28 cellular contexts compared by ENCODE assay signal in the genomic region with DNA sequence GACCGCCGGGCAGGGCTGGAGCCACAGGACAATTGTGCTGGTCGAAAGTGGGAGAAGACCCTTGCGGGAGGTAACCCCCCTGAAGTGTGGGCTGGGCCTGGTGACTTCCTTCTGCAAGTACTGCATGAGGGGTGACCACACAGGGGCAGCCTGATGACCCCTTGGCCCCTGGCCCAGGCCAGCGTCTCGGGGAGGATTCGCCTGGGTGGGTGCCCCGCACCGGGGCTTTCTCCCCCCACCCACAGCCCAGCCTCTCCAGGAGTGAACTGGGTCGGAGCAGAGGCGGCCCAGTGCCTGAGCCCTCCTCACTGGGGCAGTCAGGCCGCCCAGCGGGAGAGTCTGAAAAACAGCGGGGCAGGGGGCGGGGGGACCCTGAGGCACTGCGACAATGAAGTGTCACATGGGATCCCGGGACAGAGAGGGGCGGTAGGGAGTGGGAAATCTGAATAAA. TPM values are rescaled to one million over a fixed set of nuclear protein-coding genes. Genes with fewer than 3 reads are reported as not detected.
DNase-seq lines count a peak whose midpoint lies in the region; ATAC-seq and TF ChIP-seq lines count a peak whose summit lies in the region.
"Had no signal": no experiment of that assay in that cellular context is flagged by ENCODE, and none has a peak within 500 bp of the region (broad histone marks: within the 10 kb centered on the region; RNA-seq: fewer than 3 reads in every experiment).

No MANE protein-coding gene starts in this region.

- H3K4me1 ChIP-seq in right cardiac atrium (ENCODE audit: control insufficient read depth, insufficient read depth, low read length) (no peaks in the 10 kb centered on the region), right atrium auricular region (no peaks in the 10 kb centered on the region), ectodermal cell (ENCODE audit: control insufficient read depth, insufficient read depth, low read length) (peaks cover 14% of the 10 kb centered on the region), A673 (ENCODE audit: insufficient read depth, low read length, poor library complexity, severe bottlenecking) (no peaks in the 10 kb centered on the region)
- H3K4me1 ChIP-seq: pancreas, sigmoid colon, upper lobe of right lung had no signal

- intact Hi-C loops in right cardiac atrium (cut with DNase I): no loop called here
- intact Hi-C loops in A673 (cut with micrococcal nuclease; ENCODE audit: unreplicated experiment): no loop called here

- H3K27me3 Mint-ChIP-seq in nephron progenitor cell (ENCODE audit: low read depth, poor library complexity): peaks cover 18% of the 10 kb centered on the region
- H3K27me3 Mint-ChIP-seq: naive B cell had no signal

- peaks cover 15% of the 10 kb centered on the region for H3K4me1 Mint-ChIP-seq in nephron progenitor cell
- H3K4me1 Mint-ChIP-seq: activated naive CD4-positive, alpha-beta T cell treated with anti-CD3 and anti-CD28 coated beads, Interleukin-2, amount 10 ng/mL, durations not matched to agents 7 days and 5 days had no signal

- H3K9me3 ChIP-seq in right cardiac atrium (ENCODE audit: control insufficient read depth, low read length) (no peaks in the 10 kb centered on the region), right atrium auricular region (peaks cover 0 to 6% of the 10 kb centered on the region in 2 donors), ectodermal cell (ENCODE audit: control insufficient read depth, low read length) (no peaks in the 10 kb centered on the region), A673 (ENCODE audit: low read depth, low read length, poor library complexity, severe bottlenecking) (no peaks in the 10 kb centered on the region)
- H3K9me3 ChIP-seq: pancreas, upper lobe of right lung had no signal

- no peaks in the 10 kb centered on the region for H3K9me3 Mint-ChIP-seq in nephron progenitor cell
- H3K9me3 Mint-ChIP-seq: activated naive CD4-positive, alpha-beta T cell treated with anti-CD3 and anti-CD28 coated beads, Interleukin-2, amount 10 ng/mL, durations not matched to agents 7 days and 5 days; activated T-cell treated with anti-CD3 and anti-CD28 coated beads, Interleukin-2, amount 50 U/mL, for 4 hours; naive B cell had no signal

- no TSS peak for BruUV-seq in A673 (replicated peaks; lab: Mats Ljungman, UMichigan)

- H3K36me3 Mint-ChIP-seq in nephron progenitor cell (ENCODE audit: low read depth): no peaks in the 10 kb centered on the region
- H3K36me3 Mint-ChIP-seq: activated naive CD4-positive, alpha-beta T cell treated with anti-CD3 and anti-CD28 coated beads, Interleukin-2, amount 10 ng/mL, durations not matched to agents 7 days and 5 days; naive B cell had no signal

- peak overlapping the region; percentile 56 for H3K4me3 Mint-ChIP-seq in nephron progenitor cell
- H3K4me3 Mint-ChIP-seq: activated naive CD4-positive, alpha-beta T cell treated with anti-CD3 and anti-CD28 coated beads, Interleukin-2, amount 10 ng/mL, durations not matched to agents 7 days and 5 days; activated T-cell treated with anti-CD3 and anti-CD28 coated beads, Interleukin-2, amount 50 U/mL, for 4 hours; naive B cell had no signal

- no peak overlapping the region for H3K4me3 ChIP-seq in right cardiac atrium (ENCODE audit: low read length)
- no peak overlapping the region for H3K4me3 ChIP-seq in right atrium auricular region
- no peak overlapping the region for H3K4me3 ChIP-seq in ectodermal cell (ENCODE audit: insufficient read depth, low read depth, low read length)
- no peak overlapping the region for H3K4me3 ChIP-seq in A673 (ENCODE audit: low read depth, low read length, poor library complexity, severe bottlenecking)
- H3K4me3 ChIP-seq: cardiac muscle cell, GM12878, pancreas, sigmoid colon, SK-N-MC, upper lobe of right lung had no signal

- 52% methylated on average over 18 of the region's 18 CpGs for WGBS in right cardiac atrium
- WGBS in ectodermal cell, 2 experiments: 23 to 25% methylated on average over 18 of the region's 18 CpGs

- H3K27me3 ChIP-seq in right cardiac atrium (ENCODE audit: control insufficient read depth, insufficient read depth): no peaks in the 10 kb centered on the region
- H3K27me3 ChIP-seq in right atrium auricular region: no peaks in the 10 kb centered on the region
- H3K27me3 ChIP-seq in ectodermal cell (ENCODE audit: control insufficient read depth, insufficient read depth, low read length, poor library complexity, severe bottlenecking): no peaks in the 10 kb centered on the region
- H3K27me3 ChIP-seq in A673 (replicated peaks; ENCODE audit: insufficient read depth, low read depth, low read length, poor library complexity): no peaks in the 10 kb centered on the region
- H3K27me3 ChIP-seq: cardiac muscle cell, pancreas, upper lobe of right lung had no signal

- POLR2A ChIA-PET in A673 (lab: Charles Lee; ENCODE audit: low non-redundant PET): no interaction called here

- ATAC-seq in right cardiac atrium (peak in 1 of 2 donors; percentile 12), GM19452 (IDR thresholded peaks at IDR 0.05; ENCODE audit: unreplicated experiment) (no peak)
- ATAC-seq: activated T-cell treated with anti-CD3 and anti-CD28 coated beads, Interleukin-2, amount 50 U/mL, for 4 hours; GM12878; left colon; pancreas; upper lobe of right lung had no signal

- no peaks in the 10 kb centered on the region for H3K36me3 ChIP-seq in right atrium auricular region
- H3K36me3 ChIP-seq in ectodermal cell (ENCODE audit: control insufficient read depth, insufficient read depth, low read length): no peaks in the 10 kb centered on the region
- H3K36me3 ChIP-seq in A673 (ENCODE audit: insufficient read depth, low read length, poor library complexity, severe bottlenecking): no peaks in the 10 kb centered on the region
- H3K36me3 ChIP-seq: cardiac muscle cell, pancreas, sigmoid colon, upper lobe of right lung had no signal

- DNase-seq in right cardiac atrium (peak in 2 of 3 donors; percentile 20 to 53), right atrium auricular region (ENCODE audit: low spot score) (no peak), nephron progenitor cell (peak; percentile 68), epidermal melanocyte (ENCODE audit: insufficient read length, low spot score) (no peak), occipital lobe (lab: John Stamatoyannopoulos, UW) (no peak), A673 (ENCODE audit: low spot score) (no peak)
- DNase-seq: activated CD4-positive, alpha-beta T cell treated with anti-CD3 and anti-CD28 coated beads for 48 hours; activated naive CD4-positive, alpha-beta T cell treated with anti-CD3 and anti-CD28 coated beads, Interleukin-2, amount 10 ng/mL, durations not matched to agents 7 days and 5 days; activated T-cell treated with anti-CD3 and anti-CD28 coated beads, Interleukin-2, amount 50 U/mL, for 4 hours; DMS79; left colon; naive B cell; NCI-H187; sigmoid colon; upper lobe of right lung had no signal

- CTCF ChIA-PET in A673 (lab: Charles Lee): no interaction called here

- no peak for TF ChIP-seq CTCF in right atrium auricular region (IDR thresholded peaks at IDR 0.05)
- TF ChIP-seq CTCF in nephron progenitor cell (IDR thresholded peaks at IDR 0.05): no peak
- no peak for TF ChIP-seq CTCF in A673 (conservative IDR thresholded peaks at IDR 0.05; ENCODE audit: low read depth, low read length)

- no peak overlapping the region for H3K27ac ChIP-seq in right cardiac atrium (ENCODE audit: low read length)
- no peak overlapping the region for H3K27ac ChIP-seq in right atrium auricular region
- H3K27ac ChIP-seq in ectodermal cell (ENCODE audit: insufficient read depth, low read depth, low read length, poor library complexity, severe bottlenecking): peak overlapping the region; percentile 87
- no peak overlapping the region for H3K27ac ChIP-seq in A673 (ENCODE audit: low read depth, low read length, poor library complexity, severe bottlenecking)
- H3K27ac ChIP-seq: cardiac muscle cell, pancreas, RWPE1, sigmoid colon, SK-N-MC, upper lobe of right lung had no signal

- H3K27ac Mint-ChIP-seq in nephron progenitor cell: peak overlapping the region; percentile 90
- H3K27ac Mint-ChIP-seq: activated naive CD4-positive, alpha-beta T cell treated with anti-CD3 and anti-CD28 coated beads, Interleukin-2, amount 10 ng/mL, durations not matched to agents 7 days and 5 days had no signal

RNA-seq across cellular contexts. Expression of gene DNMT3L, which starts 1.5 kb away (rescaled TPM):
- total RNA-seq in right cardiac atrium (not detected), right atrium auricular region (not detected), occipital lobe (not detected), A673 (2021) (not detected in 2 replicates)
- not detected for polyA plus RNA-seq in right cardiac atrium
- polyA plus RNA-seq in ectodermal cell (2013, experiment 1 of 4): not detected
- polyA plus RNA-seq in ectodermal cell (2013, experiment 2 of 4): 0.20 TPM
- not detected for polyA plus RNA-seq in ectodermal cell (2013, experiment 3 of 4)
- polyA plus RNA-seq in ectodermal cell (2013, experiment 4 of 4): not detected
- total RNA-seq: activated CD8-positive, alpha-beta memory T cell treated with anti-CD3 and anti-CD28 coated beads for 36 hours; activated T-cell treated with anti-CD3 and anti-CD28 coated beads, Interleukin-2, amount 50 U/mL, for 4 hours; cardiac muscle cell; glomerular endothelial cell; GM12878; left colon; LHCN-M2; mesenteric fat pad; pancreas; sigmoid colon; subcutaneous adipose tissue; T-helper 2 cell treated with Interferon-gamma antibody and Interleukin-4, amounts not matched to agents 100 ng/mL and 5 ng/mL, for 36 hours; upper lobe of right lung had no signal
- polyA plus RNA-seq: cardiac muscle cell, GM12878, pancreas, sigmoid colon had no signal

RNA-seq across cellular contexts. Expression of gene AIRE, which starts 22.4 kb away (rescaled TPM):
- total RNA-seq in right cardiac atrium (under 1 TPM in 3 of 4 donors, not detected in 1; 0.11 to 0.14 (median 0.14) TPM), right atrium auricular region (not detected), occipital lobe (not detected), A673 (2021) (not detected in 2 replicates)
- 0.05 TPM for polyA plus RNA-seq in right cardiac atrium
- polyA plus RNA-seq in ectodermal cell (2013, experiment 1 of 4): not detected
- polyA plus RNA-seq in ectodermal cell (2013, experiment 2 of 4): 0.05 TPM
- polyA plus RNA-seq in ectodermal cell (2013, experiment 3 of 4): 0.21 TPM
- 0.08 TPM for polyA plus RNA-seq in ectodermal cell (2013, experiment 4 of 4)
- total RNA-seq: activated CD8-positive, alpha-beta memory T cell treated with anti-CD3 and anti-CD28 coated beads for 36 hours; activated T-cell treated with anti-CD3 and anti-CD28 coated beads, Interleukin-2, amount 50 U/mL, for 4 hours; glomerular endothelial cell; LHCN-M2; mesenteric fat pad; pancreas; sigmoid colon; subcutaneous adipose tissue; upper lobe of right lung had no signal
- polyA plus RNA-seq: cardiac muscle cell had no signal

RNA-seq across cellular contexts. Expression of gene ICOSLG, which starts 22.5 kb away (rescaled TPM):
- 1 to 10 TPM in 2 of 4 donors, under 1 TPM in 2; 0.60 to 4.6 (median 1.7) TPM for total RNA-seq in right cardiac atrium
- polyA plus RNA-seq in right cardiac atrium: 0.57 TPM
- 1 to 10 TPM; 1.0 to 1.1 TPM for total RNA-seq in right atrium auricular region
- polyA plus RNA-seq in ectodermal cell (2013, experiment 1 of 4): 0.26 TPM
- 0.43 TPM for polyA plus RNA-seq in ectodermal cell (2013, experiment 2 of 4)
- 0.64 TPM for polyA plus RNA-seq in ectodermal cell (2013, experiment 3 of 4)
- 0.20 TPM for polyA plus RNA-seq in ectodermal cell (2013, experiment 4 of 4)
- total RNA-seq in occipital lobe: 0.31 TPM
- total RNA-seq in A673 (2021): 0.69 and 1.3 TPM in 2 replicates
- polyA plus RNA-seq: cardiac muscle cell had no signal

RNA-seq across cellular contexts. Expression of gene PFKL, which starts 36.6 kb away (rescaled TPM):
- total RNA-seq in right cardiac atrium: 10 to 100 TPM; 43.2 to 54.9 (median 49.6) TPM
- polyA plus RNA-seq in right cardiac atrium: 42.8 TPM
- total RNA-seq in right atrium auricular region: 10 to 100 TPM; 28.0 to 45.7 TPM
- 90.5 TPM for polyA plus RNA-seq in ectodermal cell (2013, experiment 1 of 4)
- polyA plus RNA-seq in ectodermal cell (2013, experiment 2 of 4): 86.9 TPM
- polyA plus RNA-seq in ectodermal cell (2013, experiment 3 of 4): 71.3 TPM
- 75.3 TPM for polyA plus RNA-seq in ectodermal cell (2013, experiment 4 of 4)
- 107 TPM for total RNA-seq in occipital lobe
- total RNA-seq in A673 (2021): 112 and 122 TPM in 2 replicates

Comparison
In these comparisons a context has a peak if more than half of its experiments do, and no peak if none do; other contexts are left out.
1. DNase-seq: peak in right cardiac atrium (2 of 3) and nephron progenitor cell (single experiment); none in right atrium auricular region (single experiment), epidermal melanocyte (single experiment), occipital lobe (single experiment) and A673 (single experiment).